In genomic region chr16:17133851-17134250, GRCh38 we compare ENCODE assay signal across 28 cellular contexts.
"Had no signal": no experiment of that assay in that cellular context is flagged by ENCODE, and none has a peak within 500 bp of the region (broad histone marks: within the 10 kb centered on the region; RNA-seq: fewer than 3 reads in every experiment).

No MANE protein-coding gene starts in this region.

- H3K4me1 Mint-ChIP-seq: endodermal cell, nephron had no signal

- H3K79me2 ChIP-seq: hepatocyte had no signal

- H3K27me3 ChIP-seq: gastrocnemius medialis, heart left ventricle, hepatocyte, left lung, neutrophil, pancreas, right lobe of liver, thyroid gland, vagina had no signal

- H2AFZ ChIP-seq: hepatocyte had no signal

- H3K27me3 Mint-ChIP-seq: dendritic cell treated with granulocyte-macrophage colony-stimulating factor and Interleukin-4, amounts not matched to agents 40 ng/mL and 50 ng/mL, for 4 days; naive thymus-derived CD4-positive, alpha-beta T cell; stimulated activated naive CD8-positive, alpha-beta T cell treated with anti-CD3 and anti-CD28 coated beads, Interleukin-15, amount 100 ng/mL, for 72 hours had no signal

- H3K27ac ChIP-seq: epithelial cell of prostate, gastrocnemius medialis, heart left ventricle, hepatocyte, left lung, neutrophil, pancreas, right lobe of liver, thyroid gland, vagina had no signal

- H3K27ac Mint-ChIP-seq: dendritic cell treated with granulocyte-macrophage colony-stimulating factor and Interleukin-4, amounts not matched to agents 40 ng/mL and 50 ng/mL, for 4 days; endodermal cell; nephron had no signal

- H3K9me3 ChIP-seq: gastrocnemius medialis, heart left ventricle, left lung, neutrophil, pancreas, right lobe of liver, thyroid gland, vagina had no signal

- ATAC-seq: esophagus mucosa; gastrocnemius medialis; heart left ventricle; left cardiac atrium; left lung; naive thymus-derived CD4-positive, alpha-beta T cell; pancreas; right lobe of liver; stimulated activated naive CD8-positive, alpha-beta T cell treated with anti-CD3 and anti-CD28 coated beads, Interleukin-15, amount 100 ng/mL, for 72 hours had no signal

- H3K4me1 ChIP-seq: gastrocnemius medialis, heart left ventricle, left lung, pancreas, right lobe of liver, thyroid gland, vagina had no signal

- FAIRE-seq: colon, islet of Langerhans, pancreas, small intestine had no signal

- DNase-seq: effector CD8-positive, alpha-beta T cell; endodermal cell; foreskin fibroblast; gastrocnemius medialis; heart left ventricle; left cardiac atrium; left lung; mesendoderm; midbrain; naive thymus-derived CD4-positive, alpha-beta T cell; pancreas; right lobe of liver; small intestine; stimulated activated CD4-positive, alpha-beta T cell treated with anti-CD3 and anti-CD28 coated beads, Interleukin-15, amount 100 ng/mL, for 24 hours; stimulated activated CD4-positive, alpha-beta T cell treated with anti-CD3 and anti-CD28 coated beads, Interleukin-2, amount 100 ng/mL, for 48 hours; stimulated activated naive CD4-positive, alpha-beta T cell; stimulated activated naive CD8-positive, alpha-beta T cell treated with anti-CD3 and anti-CD28 coated beads, Interleukin-15, amount 100 ng/mL, for 72 hours; thyroid gland; trophoblast cell had no signal

- H3K4me2 ChIP-seq: hepatocyte had no signal

- H3K36me3 ChIP-seq: gastrocnemius medialis, pancreas, right lobe of liver had no signal

- H3K4me3 Mint-ChIP-seq: dendritic cell treated with granulocyte-macrophage colony-stimulating factor and Interleukin-4, amounts not matched to agents 40 ng/mL and 50 ng/mL, for 4 days; endodermal cell; naive thymus-derived CD4-positive, alpha-beta T cell; nephron; stimulated activated naive CD8-positive, alpha-beta T cell treated with anti-CD3 and anti-CD28 coated beads, Interleukin-15, amount 100 ng/mL, for 72 hours had no signal

- H3K9me3 Mint-ChIP-seq: dendritic cell treated with granulocyte-macrophage colony-stimulating factor and Interleukin-4, amounts not matched to agents 40 ng/mL and 50 ng/mL, for 4 days; endodermal cell; naive thymus-derived CD4-positive, alpha-beta T cell; nephron; stimulated activated naive CD8-positive, alpha-beta T cell treated with anti-CD3 and anti-CD28 coated beads, Interleukin-15, amount 100 ng/mL, for 72 hours had no signal

- H3K4me3 ChIP-seq: gastrocnemius medialis, heart left ventricle, hepatocyte, left lung, pancreas, right lobe of liver, thyroid gland, vagina had no signal
